Comparison of ENCODE assay signal across 14 cellular contexts in genomic region chr20:11849976-11850670, GRCh38.
DNase-seq lines count a peak whose midpoint lies in the region; ATAC-seq and TF ChIP-seq lines count a peak whose summit lies in the region.
"Had no signal": no experiment of that assay in that cellular context is flagged by ENCODE, and none has a peak within 500 bp of the region (broad histone marks: within the 10 kb centered on the region; RNA-seq: fewer than 3 reads in every experiment).

No MANE protein-coding gene starts in this region.

- no peak for TF ChIP-seq CTCF in choroid plexus epithelial cell (conservative IDR thresholded peaks at IDR 0.05; ENCODE audit: low read depth, low read length)

- H3K4me3 ChIP-seq in choroid plexus epithelial cell (ENCODE audit: low read depth, low read length) = no peak overlapping the region
- H3K4me3 ChIP-seq: SJSA1 had no signal

- no peak for ATAC-seq in HG03457 (IDR thresholded peaks at IDR 0.05; ENCODE audit: unreplicated experiment)
- ATAC-seq: activated CD4-positive, CD25-positive, alpha-beta regulatory T cell treated with anti-CD3 and anti-CD28 coated beads, Interleukin-2, amount 50 U/mL, for 24 hours; activated T-helper 17 cell treated with anti-CD3 and anti-CD28 coated beads, Interleukin-2, amount 50 U/mL, for 72 hours had no signal

- DNase-seq in DMS 273 (lab: John Stamatoyannopoulos, UW; ENCODE audit: unreplicated experiment) (peak; percentile 52), DMS 273 treated with DMSO at 0.1 percent for 48 hours (lab: John Stamatoyannopoulos, UW) (no peak), NCI-H226 (peak; percentile 46), choroid plexus epithelial cell (ENCODE audit: low read depth) (peak; percentile 63), renal cortical epithelial cell (ENCODE audit: low read depth) (peak; percentile 48), NCI-H2227 (lab: John Stamatoyannopoulos, UW; ENCODE audit: unreplicated experiment) (no peak), NCI-H2196 (lab: John Stamatoyannopoulos, UW; ENCODE audit: unreplicated experiment) (no peak)
- DNase-seq: DMS53; NCI-H2029 treated with DMSO at 0.1 percent for 48 hours; stimulated activated CD4-positive, alpha-beta T cell treated with anti-CD3 and anti-CD28 coated beads, Interleukin-4, amount 100 ng/mL, for 4 hours had no signal

Comparison
In these comparisons a context has a peak if more than half of its experiments do, and no peak if none do; other contexts are left out.
1. DNase-seq: peak in DMS 273 (single experiment), NCI-H226 (single experiment), choroid plexus epithelial cell (single experiment) and renal cortical epithelial cell (single experiment); none in DMS 273 treated with DMSO at 0.1 percent for 48 hours (single experiment), NCI-H2227 (single experiment) and NCI-H2196 (single experiment).